ENCODE assay signal across 8 cellular contexts in the genomic region with DNA sequence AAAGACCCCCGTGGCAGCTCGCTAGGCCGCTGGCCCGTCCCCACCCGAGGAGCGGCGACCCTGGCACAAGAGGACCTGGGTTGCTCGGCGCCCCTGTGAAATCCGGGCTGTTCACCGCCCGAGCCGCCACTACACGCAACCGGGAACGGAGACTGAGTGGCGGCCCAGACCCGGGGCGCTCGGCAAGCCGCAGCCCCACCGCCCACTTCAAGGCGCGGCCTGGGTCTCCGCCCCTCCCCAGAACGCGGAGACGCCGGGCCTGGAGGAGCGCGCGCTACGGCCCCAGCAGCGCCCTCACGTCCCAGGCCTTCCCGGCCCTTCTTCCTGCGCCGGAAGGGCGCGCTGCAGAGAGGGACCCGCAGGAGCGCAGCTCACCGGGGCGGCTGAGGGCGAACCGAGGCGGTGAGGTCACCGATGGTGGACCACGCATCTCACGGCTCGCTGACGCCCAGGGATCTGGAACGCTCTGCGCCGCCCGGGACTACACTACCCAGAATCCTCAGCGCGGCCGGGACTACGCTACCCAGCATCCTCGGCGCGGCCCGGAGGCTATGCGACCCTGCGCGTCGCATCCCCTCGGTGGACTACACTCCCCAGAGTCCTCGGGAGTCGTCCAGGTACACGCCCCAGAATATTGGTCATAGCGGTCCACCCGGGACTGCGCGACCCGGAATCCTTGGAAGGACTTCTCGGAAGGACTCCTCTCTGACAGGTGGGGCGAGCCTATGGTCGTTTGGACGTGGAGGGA. TPM values are rescaled to one million over a fixed set of nuclear protein-coding genes. Genes with fewer than 3 reads are reported as not detected.
DNase-seq lines count a peak whose midpoint lies in the region; ATAC-seq and TF ChIP-seq lines count a peak whose summit lies in the region.

A gene (minus strand): TSS at position 470 of the 748 bp plus-strand sequence. CDS start 10,436 bp downstream, outside the sequence.

- no peaks in the 10 kb centered on the region for H3K27me3 ChIP-seq in breast epithelium
- no peaks in the 10 kb centered on the region for H3K27me3 ChIP-seq in iPS-20b (ENCODE audit: insufficient read depth, low read length)

- peak within 1 kb of the TSS; percentile 95 for H3K4me3 ChIP-seq in AG04449 (ENCODE audit: low read depth, low read length)
- H3K4me3 ChIP-seq in breast epithelium: peak within 1 kb of the TSS; percentile 86 to 88 (median 86)
- peak within 1 kb of the TSS; percentile 92 for H3K4me3 ChIP-seq in iPS-20b (ENCODE audit: low read length)
- peak within 1 kb of the TSS; percentile 73 to 95 (median 86) for H3K4me3 ChIP-seq in skin epidermis

- TF ChIP-seq CTCF in AG04449 (IDR thresholded peaks at IDR 0.05; ENCODE audit: insufficient read depth, low read length, missing control alignments) (peak; percentile 31), VCaP (conservative IDR thresholded peaks at IDR 0.05) (no peak; the same call in none of the 2 replicates), breast epithelium (IDR thresholded peaks at IDR 0.05) (no peak)

- H3K4me1 ChIP-seq in breast epithelium: no peaks in the 10 kb centered on the region
- no peaks in the 10 kb centered on the region for H3K4me1 ChIP-seq in iPS-20b (ENCODE audit: insufficient read depth, low read length)

- no peak for TF ChIP-seq POLR2A in breast epithelium (IDR thresholded peaks at IDR 0.05)

- H3K9ac ChIP-seq in iPS-20b (ENCODE audit: low read depth, low read length): peak within 1 kb of the TSS; percentile 87

- no peaks in the 10 kb centered on the region for H3K9me3 ChIP-seq in breast epithelium
- peaks cover 9% of the 10 kb centered on the region for H3K9me3 ChIP-seq in iPS-20b (ENCODE audit: insufficient read depth, low read depth, low read length)

- CTCF ChIA-PET in AG04449 (lab: Yijun Ruan, JAX): no interaction called here

- POLR2A ChIA-PET in AG04449 (lab: Yijun Ruan, JAX): no interaction called here

- peak; percentile 42 for DNase-seq in AG04449 (ENCODE audit: low read depth, low spot score)
- DNase-seq in NCI-H2196 treated with DMSO at 0.1 percent for 48 hours (lab: John Stamatoyannopoulos, UW; ENCODE audit: unreplicated experiment): peak; percentile 89
- peak; percentile 88 to 90 for DNase-seq in breast epithelium (ENCODE audit: low spot score in 2 of 2)

- H3K27ac ChIP-seq in VCaP: peak within 1 kb of the TSS; percentile 92
- peak within 1 kb of the TSS; percentile 91 to 93 for H3K27ac ChIP-seq in breast epithelium
- peak within 1 kb of the TSS; percentile 55 for H3K27ac ChIP-seq in iPS-20b (ENCODE audit: low read length)
- H3K27ac ChIP-seq in skin epidermis: peak within 1 kb of the TSS; percentile 79 to 96 (median 93)

- H3K36me3 ChIP-seq in breast epithelium (no peaks in the 10 kb centered on the region), iPS-20b (ENCODE audit: insufficient read depth, low read depth, low read length) (peaks cover 3% of the 10 kb centered on the region)

- intact Hi-C loops in breast epithelium (cut with DNase I; ENCODE audit: low total_unique reads): no loop called here

- ATAC-seq in GM18870 (IDR thresholded peaks at IDR 0.05; ENCODE audit: unreplicated experiment) (peak; percentile 90), HG03135 (IDR thresholded peaks at IDR 0.05; ENCODE audit: unreplicated experiment) (peak; percentile 96)

RNA-seq across cellular contexts. Expression of the gene that starts here (rescaled TPM):
- total RNA-seq in breast epithelium: 10 to 100 TPM; 16.3 to 25.9 (median 20.0) TPM

Comparison
In these comparisons a context has a peak if more than half of its experiments do, and no peak if none do; other contexts are left out.
1. Peak in every context shown above with its lines: DNase-seq, ATAC-seq, H3K4me3 ChIP-seq and H3K27ac ChIP-seq.